9 cellular contexts compared by ENCODE assay signal in genomic region chr1:162822391-162823200, GRCh38. TPM values are rescaled to one million over a fixed set of nuclear protein-coding genes. Genes with fewer than 3 reads are reported as not detected.
DNase-seq lines count a peak whose midpoint lies in the region; ATAC-seq lines count a peak whose summit lies in the region.
"Had no signal": no experiment of that assay in that cellular context is flagged by ENCODE, and none has a peak within 500 bp of the region (broad histone marks: within the 10 kb centered on the region; RNA-seq: fewer than 3 reads in every experiment).

No MANE protein-coding gene starts in this region.

- DNase-seq in DMS153 (lab: John Stamatoyannopoulos, UW) (peak; percentile 54), NCI-H1048 (lab: John Stamatoyannopoulos, UW) (peak; percentile 67), left cardiac atrium (peak; percentile 27), trophoblast cell (no peak), GOT3 (lab: John Stamatoyannopoulos, UW) (no peak), UCSD-AML1 (lab: John Stamatoyannopoulos, UW; ENCODE audit: unreplicated experiment) (no peak), dedifferentiated amniotic fluid mesenchymal stem cell (ENCODE audit: extremely low spot score) (no peak)
- DNase-seq in activated T-helper 1 cell treated with anti-CD3 and anti-CD28 coated beads, Interleukin-12 subunit alpha, Interleukin-12 subunit beta, Interleukin-2, Interleukin-4 antibody, amounts not matched to agents 30 ng/mL and 10 ng/mL and 1 ng/mL, durations not matched to agents 14 hours and 24 hours and 36 hours (ENCODE audit: low spot score), result no peak

- WGBS in trophoblast cell (ENCODE audit: extremely low coverage, insufficient coverage, insufficient read length), result no CpG with 5 or more reads among the region's 44 CpGs

- no peak overlapping the region for H3K27ac ChIP-seq in trophoblast cell (ENCODE audit: low read depth, low read length)

- H3K9me3 ChIP-seq in trophoblast cell (ENCODE audit: insufficient read depth, low read depth, low read length), result peaks cover 2% of the 10 kb centered on the region

- no peak overlapping the region for H2BK12ac ChIP-seq in trophoblast cell (ENCODE audit: low read length)

- H3K9me3 Mint-ChIP-seq in activated T-helper 1 cell treated with anti-CD3 and anti-CD28 coated beads, Interleukin-12 subunit alpha, Interleukin-12 subunit beta, Interleukin-2, Interleukin-4 antibody, amounts not matched to agents 30 ng/mL and 10 ng/mL and 1 ng/mL, durations not matched to agents 14 hours and 24 hours and 36 hours, result peaks cover 3% of the 10 kb centered on the region

- H3K4me2 ChIP-seq in trophoblast cell (ENCODE audit: low read length), result peak overlapping the region; percentile 91

- no peaks in the 10 kb centered on the region for H3K79me2 ChIP-seq in trophoblast cell (ENCODE audit: control insufficient read depth, insufficient read depth, low read length, poor library complexity)

- no peak overlapping the region for H3K18ac ChIP-seq in trophoblast cell (ENCODE audit: low read length)

- no peak overlapping the region for H3K9ac ChIP-seq in trophoblast cell (ENCODE audit: low read length)

- H3K4me1 Mint-ChIP-seq in activated T-helper 1 cell treated with anti-CD3 and anti-CD28 coated beads, Interleukin-12 subunit alpha, Interleukin-12 subunit beta, Interleukin-2, Interleukin-4 antibody, amounts not matched to agents 30 ng/mL and 10 ng/mL and 1 ng/mL, durations not matched to agents 14 hours and 24 hours and 36 hours (ENCODE audit: low read depth), result peaks cover 18% of the 10 kb centered on the region

- no peak overlapping the region for H2AK5ac ChIP-seq in trophoblast cell (ENCODE audit: low read length)

- H3K4me3 ChIP-seq in trophoblast cell (ENCODE audit: low read depth, low read length), result peak overlapping the region; percentile 54

- no peak overlapping the region for H3K27ac Mint-ChIP-seq in activated T-helper 1 cell treated with anti-CD3 and anti-CD28 coated beads, Interleukin-12 subunit alpha, Interleukin-12 subunit beta, Interleukin-2, Interleukin-4 antibody, amounts not matched to agents 30 ng/mL and 10 ng/mL and 1 ng/mL, durations not matched to agents 14 hours and 24 hours and 36 hours

- peaks cover 8 to 9% of the 10 kb centered on the region in 2 experiments for H3K4me1 ChIP-seq in trophoblast cell (ENCODE audit: control insufficient read depth in 1 of 2, insufficient read depth in 2 of 2, low read length in 2 of 2)

- H3K27me3 ChIP-seq in trophoblast cell (ENCODE audit: insufficient read depth, low read length), result no peaks in the 10 kb centered on the region

- intact Hi-C loops in activated T-helper 1 cell treated with anti-CD3 and anti-CD28 coated beads, Interleukin-12 subunit alpha, Interleukin-12 subunit beta, Interleukin-2, Interleukin-4 antibody, amounts not matched to agents 30 ng/mL and 10 ng/mL and 1 ng/mL, durations not matched to agents 14 hours and 24 hours and 36 hours (cut with micrococcal nuclease), result no loop called here
- intact Hi-C loops in left cardiac atrium (cut with DNase I), result no loop called here

- H2AFZ ChIP-seq in trophoblast cell (ENCODE audit: insufficient read depth, low read length, poor library complexity), result peak overlapping the region; percentile 23

- H2BK5ac ChIP-seq in trophoblast cell (ENCODE audit: low read depth, low read length, poor library complexity), result no peak overlapping the region

- no peak overlapping the region for H4K91ac ChIP-seq in trophoblast cell (ENCODE audit: low read depth, low read length)

- no peak overlapping the region for H3K4ac ChIP-seq in trophoblast cell (ENCODE audit: low read depth, low read length)

- H3K79me1 ChIP-seq in trophoblast cell (ENCODE audit: low read length), result no peaks in the 10 kb centered on the region

- no peak overlapping the region for H4K12ac ChIP-seq in trophoblast cell (ENCODE audit: low read depth, low read length)

- H3K36me3 Mint-ChIP-seq in activated T-helper 1 cell treated with anti-CD3 and anti-CD28 coated beads, Interleukin-12 subunit alpha, Interleukin-12 subunit beta, Interleukin-2, Interleukin-4 antibody, amounts not matched to agents 30 ng/mL and 10 ng/mL and 1 ng/mL, durations not matched to agents 14 hours and 24 hours and 36 hours (ENCODE audit: low read depth), result peaks cover 3% of the 10 kb centered on the region

- peaks cover 13% of the 10 kb centered on the region for H3K27me3 Mint-ChIP-seq in activated T-helper 1 cell treated with anti-CD3 and anti-CD28 coated beads, Interleukin-12 subunit alpha, Interleukin-12 subunit beta, Interleukin-2, Interleukin-4 antibody, amounts not matched to agents 30 ng/mL and 10 ng/mL and 1 ng/mL, durations not matched to agents 14 hours and 24 hours and 36 hours (ENCODE audit: insufficient read depth)

- H4K8ac ChIP-seq in trophoblast cell (ENCODE audit: low read depth, low read length), result no peak overlapping the region

- H3K36me3 ChIP-seq in trophoblast cell (ENCODE audit: control insufficient read depth in 1 of 2, insufficient read depth in 2 of 2, low read length in 2 of 2), result no peaks in the 10 kb centered on the region

- H3K4me3 Mint-ChIP-seq in activated T-helper 1 cell treated with anti-CD3 and anti-CD28 coated beads, Interleukin-12 subunit alpha, Interleukin-12 subunit beta, Interleukin-2, Interleukin-4 antibody, amounts not matched to agents 30 ng/mL and 10 ng/mL and 1 ng/mL, durations not matched to agents 14 hours and 24 hours and 36 hours, result peak overlapping the region; percentile 49

- H3K23ac ChIP-seq in trophoblast cell (ENCODE audit: low read length), result no peak overlapping the region

- no peak overlapping the region for H2BK120ac ChIP-seq in trophoblast cell (ENCODE audit: insufficient read depth, low read length, poor library complexity)

- H3K14ac ChIP-seq in trophoblast cell (ENCODE audit: low read length), result no peak overlapping the region

- ATAC-seq in left cardiac atrium, result peak; percentile 80 to 82

RNA-seq across cellular contexts. Expression of gene HSD17B7, which starts 32.1 kb away (rescaled TPM):
- 24.7 and 31.9 TPM in 2 replicates for total RNA-seq in activated T-helper 1 cell treated with anti-CD3 and anti-CD28 coated beads, Interleukin-12 subunit alpha, Interleukin-12 subunit beta, Interleukin-2, Interleukin-4 antibody, amounts not matched to agents 30 ng/mL and 10 ng/mL and 1 ng/mL, durations not matched to agents 14 hours and 24 hours and 36 hours
- total RNA-seq in left cardiac atrium, result 1 to 10 TPM; 6.2 to 8.6 TPM
- 24.5 and 26.7 TPM in 2 replicates for polyA plus RNA-seq in trophoblast cell (2013)

RNA-seq across cellular contexts. Expression of gene CCDC190, which starts 38.4 kb away (rescaled TPM):
- not detected in 2 replicates for total RNA-seq in activated T-helper 1 cell treated with anti-CD3 and anti-CD28 coated beads, Interleukin-12 subunit alpha, Interleukin-12 subunit beta, Interleukin-2, Interleukin-4 antibody, amounts not matched to agents 30 ng/mL and 10 ng/mL and 1 ng/mL, durations not matched to agents 14 hours and 24 hours and 36 hours
- under 1 TPM in 1 of 2 donors, not detected in 1; 0.41 TPM for total RNA-seq in left cardiac atrium
- polyA plus RNA-seq in trophoblast cell (2013), result not detected in 2 replicates
- total RNA-seq: mononuclear cell had no signal

Comparison
In these comparisons a context has a peak if more than half of its experiments do, and no peak if none do; other contexts are left out.
1. DNase-seq: peak in DMS153 (single experiment), NCI-H1048 (single experiment) and left cardiac atrium (single experiment); none in activated T-helper 1 cell treated with anti-CD3 and anti-CD28 coated beads, Interleukin-12 subunit alpha, Interleukin-12 subunit beta, Interleukin-2, Interleukin-4 antibody, amounts not matched to agents 30 ng/mL and 10 ng/mL and 1 ng/mL, durations not matched to agents 14 hours and 24 hours and 36 hours (single experiment), trophoblast cell (0 of 2), GOT3 (single experiment), UCSD-AML1 (single experiment) and dedifferentiated amniotic fluid mesenchymal stem cell (single experiment).